ENCODE assay signal across 16 cellular contexts in genomic region chr2:20551231-20551944, GRCh38.
DNase-seq lines count a peak whose midpoint lies in the region; ATAC-seq and TF ChIP-seq lines count a peak whose summit lies in the region.
"Had no signal": no experiment of that assay in that cellular context is flagged by ENCODE, and none has a peak within 500 bp of the region (broad histone marks: within the 10 kb centered on the region; RNA-seq: fewer than 3 reads in every experiment).

No MANE protein-coding gene starts in this region.

- peaks cover 15% of the 10 kb centered on the region for H3K4me1 Mint-ChIP-seq in neural progenitor cell

- H3K23ac ChIP-seq in neuronal stem cell (ENCODE audit: low read depth, low read length, poor library complexity): no peak overlapping the region

- H3F3A ChIP-seq in neural progenitor cell (ENCODE audit: low read depth): no peaks in the 10 kb centered on the region

- intact Hi-C loops in Right ventricle myocardium inferior (cut with DNase I): no loop called here
- intact Hi-C loops in left ventricle myocardium inferior (cut with micrococcal nuclease): no loop called here

- H3K4me1 ChIP-seq in left ventricle myocardium inferior (peaks cover 9% of the 10 kb centered on the region), neuronal stem cell (ENCODE audit: control insufficient read depth in 2 of 2, insufficient read depth in 1 of 2, low read depth in 1 of 2, low read length in 2 of 2) (peaks cover 4 to 7% of the 10 kb centered on the region in 2 donors), neural progenitor cell (peaks cover under 1% of the 10 kb centered on the region), tibial nerve (peaks cover 0 to 6% (median 3%) of the 10 kb centered on the region in 4 donors)

- H3K79me1 ChIP-seq in neuronal stem cell (ENCODE audit: low read depth, low read length): no peaks in the 10 kb centered on the region

- H4K8ac ChIP-seq in neuronal stem cell (ENCODE audit: low read depth, low read length): no peak overlapping the region

- peaks cover 8% of the 10 kb centered on the region for H3K9me3 Mint-ChIP-seq in neural progenitor cell

- H3K9ac ChIP-seq in neuronal stem cell (ENCODE audit: low read depth, low read length, poor library complexity) (peak overlapping the region; percentile 18), neural progenitor cell (no peak overlapping the region)

- no CpG with 5 or more reads among the region's 9 CpGs for WGBS in neuronal stem cell (ENCODE audit: extremely low coverage in 2 of 2, insufficient read length in 2 of 2, insufficient replicate concordance in 1 of 2), 2 donors
- 57 to 59% methylated on average over 9 of the region's 9 CpGs for WGBS in tibial nerve, 2 donors

- peaks cover 4% of the 10 kb centered on the region for H3K27me3 Mint-ChIP-seq in neural progenitor cell (ENCODE audit: insufficient read depth, low read depth)

- H2BK15ac ChIP-seq in neuronal stem cell (ENCODE audit: low read length): no peak overlapping the region

- no peak overlapping the region for H2BK12ac ChIP-seq in neuronal stem cell (ENCODE audit: low read length)

- peaks cover 1% of the 10 kb centered on the region for H3K36me3 Mint-ChIP-seq in neural progenitor cell

- peak overlapping the region; percentile 44 for H2AFZ ChIP-seq in neuronal stem cell (ENCODE audit: low read length)
- H2AFZ ChIP-seq in neural progenitor cell (replicated peaks): no peak overlapping the region

- H3K27ac ChIP-seq in left ventricle myocardium inferior (replicated peaks): no peak overlapping the region
- no peak overlapping the region for H3K27ac ChIP-seq in neuronal stem cell (replicated peaks; ENCODE audit: low read length)
- no peak overlapping the region for H3K27ac ChIP-seq in neural progenitor cell
- H3K27ac ChIP-seq in tibial nerve: peak overlapping the region in 1 of 4 donors; percentile 11

- no peak overlapping the region for H2AK5ac ChIP-seq in neuronal stem cell (ENCODE audit: low read depth, low read length)

- no peak overlapping the region for H2BK120ac ChIP-seq in neuronal stem cell (ENCODE audit: low read depth, low read length)

- H3K14ac ChIP-seq in neuronal stem cell (ENCODE audit: low read length): no peak overlapping the region

- H4K20me1 ChIP-seq in neural progenitor cell (ENCODE audit: low read depth): no peaks in the 10 kb centered on the region

- no peak for DNase-seq in Right ventricle myocardium inferior (ENCODE audit: missing footprints)
- DNase-seq in left ventricle myocardium inferior: no peak
- DNase-seq in foreskin melanocyte: peak; percentile 19
- DNase-seq in neuronal stem cell (ENCODE audit: low spot score): no peak
- DNase-seq in activated CD4-positive, alpha-beta T cell treated with anti-CD3 and anti-CD28 coated beads, Interleukin-2, amount 50 U/mL, for 4 hours: no peak
- no peak for DNase-seq in neural progenitor cell (ENCODE audit: low spot score)
- no peak for DNase-seq in tibial nerve (ENCODE audit: low spot score in 2 of 2)
- DNase-seq in EL: no peak
- DNase-seq: activated T-cell treated with anti-CD3 and anti-CD28 coated beads for 4 hours; DND-41; H7; NCI-H748 treated with DMSO at 0.1 percent for 48 hours; stimulated activated CD4-positive, alpha-beta T cell treated with anti-CD3 and anti-CD28 coated beads, Interleukin-12 subunit alpha, Interleukin-12 subunit beta, amount 100 ng/mL, for 4 hours; upper lobe of left lung had no signal

- H3K4ac ChIP-seq in neuronal stem cell (ENCODE audit: low read length): no peak overlapping the region

- H3K36me3 ChIP-seq in left ventricle myocardium inferior (no peaks in the 10 kb centered on the region), neuronal stem cell (replicated peaks in 1 of 2; ENCODE audit: control insufficient read depth in 2 of 2, insufficient read depth in 2 of 2, low read length in 2 of 2) (no peaks in the 10 kb centered on the region), neural progenitor cell (no peaks in the 10 kb centered on the region), tibial nerve (no peaks in the 10 kb centered on the region)
- H3K36me3 ChIP-seq: upper lobe of left lung had no signal

- H3K9me3 ChIP-seq in left ventricle myocardium inferior (replicated peaks) (no peaks in the 10 kb centered on the region), neuronal stem cell (replicated peaks in 1 of 2; ENCODE audit: control insufficient read depth in 2 of 2, insufficient read depth in 1 of 2, low read depth in 1 of 2, low read length in 2 of 2) (no peaks in the 10 kb centered on the region), neural progenitor cell (ENCODE audit: low read depth) (no peaks in the 10 kb centered on the region), tibial nerve (no peaks in the 10 kb centered on the region)
- H3K9me3 ChIP-seq: mucosa of descending colon, upper lobe of left lung had no signal

- H3K27me3 ChIP-seq in left ventricle myocardium inferior (ENCODE audit: low read depth): no peaks in the 10 kb centered on the region
- H3K27me3 ChIP-seq in neuronal stem cell (ENCODE audit: control insufficient read depth in 3 of 3, insufficient read depth in 3 of 3, low read depth in 1 of 3, low read length in 3 of 3): no peaks in the 10 kb centered on the region
- H3K27me3 ChIP-seq in neural progenitor cell: peaks cover 3% of the 10 kb centered on the region
- H3K27me3 ChIP-seq in tibial nerve: no peaks in the 10 kb centered on the region
- H3K27me3 ChIP-seq: upper lobe of left lung had no signal

- H3K79me2 ChIP-seq in neural progenitor cell (ENCODE audit: low read depth): no peaks in the 10 kb centered on the region

- no peak overlapping the region for H3K4me3 Mint-ChIP-seq in neural progenitor cell
- H3K4me3 Mint-ChIP-seq: WTC11 had no signal

- no peak for TF ChIP-seq CTCF in left ventricle myocardium inferior (IDR thresholded peaks at IDR 0.05; ENCODE audit: borderline replicate concordance)
- TF ChIP-seq CTCF in neural progenitor cell (IDR thresholded peaks at IDR 0.05): no peak
- no peak for TF ChIP-seq CTCF in tibial nerve (IDR thresholded peaks at IDR 0.05)

- peak overlapping the region; percentile 40 for H3K18ac ChIP-seq in neuronal stem cell (ENCODE audit: low read length)

- TF ChIP-seq EP300 in tibial nerve (IDR thresholded peaks at IDR 0.05): no peak

- H4K91ac ChIP-seq in neuronal stem cell (ENCODE audit: low read depth, low read length, poor library complexity): no peak overlapping the region

- ATAC-seq in Right ventricle myocardium inferior: peak; percentile 78
- ATAC-seq: mucosa of descending colon, WTC11 had no signal

- H2BK5ac ChIP-seq in neuronal stem cell (ENCODE audit: low read length): no peak overlapping the region

- H3K4me2 ChIP-seq in neuronal stem cell (ENCODE audit: insufficient read depth, low read length, poor library complexity, severe bottlenecking): no peak overlapping the region
- H3K4me2 ChIP-seq in neural progenitor cell: no peak overlapping the region

- H3K27ac Mint-ChIP-seq in neural progenitor cell: no peak overlapping the region
- H3K27ac Mint-ChIP-seq: WTC11 had no signal

- H3K4me3 ChIP-seq in left ventricle myocardium inferior (no peak overlapping the region), neuronal stem cell (ENCODE audit: low read length in 2 of 2) (no peak overlapping the region), neural progenitor cell (no peak overlapping the region), tibial nerve (no peak overlapping the region)
- H3K4me3 ChIP-seq: mucosa of descending colon, upper lobe of left lung had no signal

- TF ChIP-seq POLR2A in tibial nerve (IDR thresholded peaks at IDR 0.05): no peak
